ENCODE assay signal across 9 cellular contexts in the genomic region with DNA sequence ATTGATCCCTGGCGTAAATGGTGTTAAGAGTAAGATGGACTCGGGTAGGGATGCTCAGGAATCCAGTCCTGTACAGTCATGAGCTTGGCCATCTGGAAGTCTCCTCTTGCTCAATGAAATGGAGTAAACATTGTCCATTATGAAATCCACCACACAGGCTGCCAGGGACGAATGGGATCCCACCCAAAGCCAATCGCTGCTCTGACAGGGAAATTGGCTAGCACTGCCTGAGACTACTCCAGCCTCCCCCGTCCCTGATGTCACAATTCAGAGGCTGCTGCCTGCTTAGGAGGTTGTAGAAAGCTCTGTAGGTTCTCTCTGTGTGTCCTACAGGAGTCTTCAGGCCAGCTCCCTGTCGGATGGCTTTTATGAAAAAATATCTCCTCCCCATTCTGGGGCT.
DNase-seq lines count a peak whose midpoint lies in the region; ATAC-seq lines count a peak whose summit lies in the region.
"Had no signal": no experiment of that assay in that cellular context is flagged by ENCODE, and none has a peak within 500 bp of the region (broad histone marks: within the 10 kb centered on the region; RNA-seq: fewer than 3 reads in every experiment).

Gene HSD11B1 (plus strand): TSS at position 263 of the 400 bp plus-strand sequence. CDS start 97 bp downstream, at position 360.

- peak within 1 kb of the TSS; percentile 64 for H3K27ac Mint-ChIP-seq in T-helper 1 cell treated with Interleukin-12 subunit alpha and Interleukin-12 subunit beta and Interleukin-4 antibody, amounts not matched to agents 30 μg/mL and 1 μg/mL, for 36 hours

- H3K4me1 Mint-ChIP-seq in T-helper 1 cell treated with Interleukin-12 subunit alpha and Interleukin-12 subunit beta and Interleukin-4 antibody, amounts not matched to agents 30 μg/mL and 1 μg/mL, for 36 hours (ENCODE audit: low read depth), result peaks cover 48% of the 10 kb centered on the region

- no peak for ATAC-seq in HG03139 (IDR thresholded peaks at IDR 0.05; ENCODE audit: unreplicated experiment)

- no peaks in the 10 kb centered on the region for H3K27me3 Mint-ChIP-seq in T-helper 1 cell treated with Interleukin-12 subunit alpha and Interleukin-12 subunit beta and Interleukin-4 antibody, amounts not matched to agents 30 μg/mL and 1 μg/mL, for 36 hours (ENCODE audit: low read depth)

- H3K4me3 Mint-ChIP-seq in T-helper 1 cell treated with Interleukin-12 subunit alpha and Interleukin-12 subunit beta and Interleukin-4 antibody, amounts not matched to agents 30 μg/mL and 1 μg/mL, for 36 hours, result peak within 1 kb of the TSS; percentile 25

- peaks cover 32% of the 10 kb centered on the region for H3K36me3 Mint-ChIP-seq in T-helper 1 cell treated with Interleukin-12 subunit alpha and Interleukin-12 subunit beta and Interleukin-4 antibody, amounts not matched to agents 30 μg/mL and 1 μg/mL, for 36 hours (ENCODE audit: low read depth)

- DNase-seq in ELR (ENCODE audit: low read depth) (peak; percentile 46), globus pallidus (ENCODE audit: low spot score) (peak; percentile 82), retina (peak; percentile 2), NCI-H524 treated with DMSO at 0.1 percent for 48 hours (lab: John Stamatoyannopoulos, UW) (no peak), NCI-H2107 (lab: John Stamatoyannopoulos, UW) (no peak), kidney glomerular epithelial cell (lab: John Stamatoyannopoulos, UW) (no peak)
- DNase-seq: SW 1271 had no signal

- no peaks in the 10 kb centered on the region for H3K9me3 Mint-ChIP-seq in T-helper 1 cell treated with Interleukin-12 subunit alpha and Interleukin-12 subunit beta and Interleukin-4 antibody, amounts not matched to agents 30 μg/mL and 1 μg/mL, for 36 hours

Comparison
In these comparisons a context has a peak if more than half of its experiments do, and no peak if none do; other contexts are left out.
1. DNase-seq: peak in ELR (single experiment), globus pallidus (single experiment) and retina (single experiment); none in NCI-H524 treated with DMSO at 0.1 percent for 48 hours (single experiment), NCI-H2107 (single experiment) and kidney glomerular epithelial cell (single experiment).